ENCODE assay signal across 21 cellular contexts in the genomic region with DNA sequence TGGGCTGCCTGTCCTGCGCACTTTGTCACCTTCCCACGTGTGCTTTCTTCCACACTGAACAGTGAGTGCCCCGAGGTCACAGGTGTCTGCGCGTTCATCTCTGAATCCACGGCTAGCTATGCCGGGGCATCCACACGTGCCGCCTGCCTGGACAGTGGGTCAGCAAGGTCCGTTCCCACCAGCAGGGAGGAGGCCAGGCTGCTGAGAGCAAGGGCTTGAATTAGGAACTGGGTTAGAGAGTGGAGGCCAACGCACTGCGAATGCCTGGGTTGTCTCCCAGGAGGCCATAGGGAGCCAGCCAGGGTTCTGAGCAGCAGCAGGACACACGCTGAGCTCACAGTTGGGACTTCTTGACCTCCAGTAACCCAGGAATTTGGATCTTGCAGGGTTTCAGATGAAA.
"Had no signal": no experiment of that assay in that cellular context is flagged by ENCODE, and none has a peak within 500 bp of the region (broad histone marks: within the 10 kb centered on the region; RNA-seq: fewer than 3 reads in every experiment).

No MANE protein-coding gene starts in this region.

- H3K36me3 ChIP-seq: prostate gland, stomach had no signal

- H3K36me3 Mint-ChIP-seq: naive thymus-derived CD8-positive, alpha-beta T cell had no signal

- H3K4me1 ChIP-seq: parathyroid adenoma, prostate gland, stomach had no signal

- H3K27ac ChIP-seq: coronary artery, parathyroid adenoma, prostate gland, stomach had no signal

- H3K9me3 Mint-ChIP-seq: endodermal cell, neural crest cell had no signal

- H3K79me2 ChIP-seq: parathyroid adenoma had no signal

- H3K27ac Mint-ChIP-seq: endodermal cell; naive thymus-derived CD8-positive, alpha-beta T cell had no signal

- H3K9ac ChIP-seq: parathyroid adenoma had no signal

- H3K4me3 ChIP-seq: coronary artery, prostate gland, stomach had no signal

- DNase-seq: caudate nucleus; effector CD4-positive, alpha-beta T cell; endodermal cell; erythroblast; foreskin melanocyte; islet precursor cell; mammary epithelial cell; naive thymus-derived CD8-positive, alpha-beta T cell; occipital lobe; retina; stimulated activated CD4-positive, alpha-beta T cell treated with anti-CD3 and anti-CD28 coated beads, Interleukin-2, amount 100 ng/mL, for 24 hours; stimulated activated naive CD4-positive, alpha-beta T cell; stomach; substantia nigra; trophoblast cell had no signal

- H3K4me3 Mint-ChIP-seq: endodermal cell; naive thymus-derived CD8-positive, alpha-beta T cell; neural crest cell had no signal

- H3K9me3 ChIP-seq: prostate gland, stomach had no signal

- ATAC-seq: naive thymus-derived CD8-positive, alpha-beta T cell; sciatic nerve had no signal

- H2AFZ ChIP-seq: parathyroid adenoma had no signal

- FAIRE-seq: endothelial cell of umbilical vein had no signal

- H3K4me1 Mint-ChIP-seq: endodermal cell; naive thymus-derived CD8-positive, alpha-beta T cell; neural crest cell had no signal
